ENCODE assay signal across 20 cellular contexts in genomic region chr14:82667501-82667900, GRCh38.
A peak's percentile ranks its signal among the peaks of the same experiment; 100 is the strongest.
DNase-seq lines count a peak whose midpoint lies in the region; FAIRE-seq and TF ChIP-seq lines count a peak whose summit lies in the region.
"Had no signal": no experiment of that assay in that cellular context is flagged by ENCODE, and none has a peak within 500 bp of the region (broad histone marks: within the 10 kb centered on the region; RNA-seq: fewer than 3 reads in every experiment).

No MANE protein-coding gene starts in this region.

- intact Hi-C loops in ascending aorta (cut with DNase I): no loop called here

- H3K4me1 ChIP-seq in ascending aorta (peaks cover 0 to 3% of the 10 kb centered on the region in 2 donors), esophagus (ENCODE audit: control insufficient read depth in 2 of 2, insufficient read depth in 2 of 2, low read length in 1 of 2) (no peaks in the 10 kb centered on the region), keratinocyte (ENCODE audit: control insufficient read depth, extremely low read depth, insufficient read depth, low read length) (no peaks in the 10 kb centered on the region), subcutaneous abdominal adipose tissue (ENCODE audit: control insufficient read depth in 5 of 5, insufficient read depth in 5 of 5, low read length in 5 of 5) (no peaks in the 10 kb centered on the region)

- dilution Hi-C loops in keratinocyte (cut with MboI; ENCODE audit: extremely low pct_ligation_motif_present, low sequenced_read_pairs): no loop called here

- DNase-seq in ascending aorta (ENCODE audit: low spot score in 2 of 2): no peak
- DNase-seq in keratinocyte (ENCODE audit: low read depth, low spot score): no peak
- DNase-seq in anterior cingulate cortex (lab: John Stamatoyannopoulos, UW): no peak
- no peak for DNase-seq in ureter (ENCODE audit: low spot score)
- no peak for DNase-seq in RWPE1 (ENCODE audit: low spot score)
- DNase-seq: AML-193, DMS79, KBM-7, MV-4-11, NCI-H1694 treated with DMSO at 0.1 percent for 48 hours, NCI-H510A, NCI-H774, SIG-M5 had no signal

- H3K27me3 ChIP-seq in ascending aorta (no peaks in the 10 kb centered on the region), esophagus (ENCODE audit: control insufficient read depth in 1 of 2, insufficient read depth in 2 of 2, low read length in 2 of 2) (no peaks in the 10 kb centered on the region), keratinocyte (ENCODE audit: control insufficient read depth, extremely low read depth, insufficient read depth, low read length) (no peaks in the 10 kb centered on the region), subcutaneous abdominal adipose tissue (ENCODE audit: control insufficient read depth in 5 of 5, insufficient read depth in 4 of 5, low read length in 5 of 5) (no peaks in the 10 kb centered on the region)

- H3K36me3 ChIP-seq in ascending aorta (no peaks in the 10 kb centered on the region), esophagus (ENCODE audit: control insufficient read depth in 2 of 2, insufficient read depth in 2 of 2, low read length in 1 of 2) (no peaks in the 10 kb centered on the region), keratinocyte (ENCODE audit: control insufficient read depth in 2 of 2, extremely low read depth in 1 of 2, insufficient read depth in 2 of 2, low read length in 2 of 2) (no peaks in the 10 kb centered on the region), subcutaneous abdominal adipose tissue (ENCODE audit: control insufficient read depth in 5 of 5, insufficient read depth in 5 of 5, low read length in 5 of 5) (no peaks in the 10 kb centered on the region)

- H3K27ac ChIP-seq in ascending aorta: peak overlapping the region; percentile 15 to 69
- H3K27ac ChIP-seq in esophagus (ENCODE audit: low read depth in 2 of 2, low read length in 1 of 2): peak overlapping the region; percentile 4 to 41
- peak overlapping the region; percentile 34 for H3K27ac ChIP-seq in keratinocyte (ENCODE audit: control insufficient read depth, insufficient read depth, low read length)
- H3K27ac ChIP-seq in subcutaneous abdominal adipose tissue (ENCODE audit: low read depth, low read length): peak overlapping the region; percentile 9
- H3K27ac ChIP-seq in RWPE1: no peak overlapping the region
- H3K27ac ChIP-seq: C4-2B had no signal

- TF ChIP-seq CTCF in ascending aorta (IDR thresholded peaks at IDR 0.05) (no peak), keratinocyte (optimal IDR thresholded peaks at IDR 0.05 in 1 of 3, IDR thresholded peaks at IDR 0.05 in 1 of 3, conservative IDR thresholded peaks at IDR 0.05 in 1 of 3; ENCODE audit: extremely low read depth in 1 of 3, insufficient read depth in 2 of 3, low read length in 3 of 3) (no peak), RWPE1 (conservative IDR thresholded peaks at IDR 0.05; ENCODE audit: low read depth) (no peak)

- no peaks in the 10 kb centered on the region for H3K9me3 ChIP-seq in ascending aorta
- no peaks in the 10 kb centered on the region for H3K9me3 ChIP-seq in esophagus (ENCODE audit: control insufficient read depth in 2 of 2, insufficient read depth in 1 of 2, low read depth in 1 of 2, low read length in 1 of 2)
- H3K9me3 ChIP-seq in keratinocyte (ENCODE audit: control insufficient read depth, low read depth, low read length): no peaks in the 10 kb centered on the region
- H3K9me3 ChIP-seq in subcutaneous abdominal adipose tissue (ENCODE audit: control insufficient read depth in 5 of 5, low read length in 5 of 5): no peaks in the 10 kb centered on the region

- POLR2A ChIA-PET in RWPE1 (lab: Yijun Ruan, JAX; ENCODE audit: low non-redundant PET): no interaction called here

- H3K9ac ChIP-seq in keratinocyte (ENCODE audit: control insufficient read depth, extremely low read depth, insufficient read depth, low read length) (no peak overlapping the region), subcutaneous abdominal adipose tissue (ENCODE audit: low read length in 5 of 5) (no peak overlapping the region)

- H3K4me3 ChIP-seq in ascending aorta: no peak overlapping the region
- peak overlapping the region in 1 of 2 donors; percentile 4 for H3K4me3 ChIP-seq in esophagus (ENCODE audit: low read depth in 1 of 2, low read length in 2 of 2)
- no peak overlapping the region for H3K4me3 ChIP-seq in keratinocyte (ENCODE audit: control insufficient read depth in 2 of 3, extremely low read depth in 1 of 3, insufficient read depth in 2 of 3, low read depth in 1 of 3, low read length in 3 of 3)
- H3K4me3 ChIP-seq in subcutaneous abdominal adipose tissue (ENCODE audit: low read depth in 1 of 5, low read length in 5 of 5): no peak overlapping the region

- no peaks in the 10 kb centered on the region for H3K9me1 ChIP-seq in keratinocyte (ENCODE audit: control insufficient read depth, extremely low read depth, insufficient read depth, low read length)

- no peaks in the 10 kb centered on the region for H3K79me2 ChIP-seq in keratinocyte (ENCODE audit: control insufficient read depth, insufficient read depth, low read length)

- CTCF ChIA-PET in RWPE1 (lab: Yijun Ruan, JAX): no interaction called here

- H4K20me1 ChIP-seq in keratinocyte (ENCODE audit: control insufficient read depth, extremely low read depth, insufficient read depth, low read length): no peaks in the 10 kb centered on the region

- peak overlapping the region; percentile 83 for H2AFZ ChIP-seq in keratinocyte (ENCODE audit: control insufficient read depth, low read length)

- FAIRE-seq in keratinocyte (lab: Jason Lieb, UNC): no peak
- FAIRE-seq: D721Med, GM12892, H1, HepG2 had no signal

- H3K4me2 ChIP-seq in keratinocyte (ENCODE audit: control insufficient read depth, extremely low read depth, insufficient read depth, low read depth, low read length): peak overlapping the region; percentile 44

- 16 to 28% methylated on average over 4 of the region's 4 CpGs for WGBS in esophagus, 2 donors
